ENCODE assay signal across 9 cellular contexts in genomic region chr10:48306870-48307531, GRCh38. TPM values are rescaled to one million over a fixed set of nuclear protein-coding genes. Genes with fewer than 3 reads are reported as not detected.
DNase-seq lines count a peak whose midpoint lies in the region; ATAC-seq lines count a peak whose summit lies in the region.
"Had no signal": no experiment of that assay in that cellular context is flagged by ENCODE, and none has a peak within 500 bp of the region (broad histone marks: within the 10 kb centered on the region; RNA-seq: fewer than 3 reads in every experiment).

No MANE protein-coding gene starts in this region.

- no peaks in the 10 kb centered on the region for H3K27me3 ChIP-seq in CD8-positive, alpha-beta memory T cell (ENCODE audit: insufficient read depth, low read length, poor library complexity, severe bottlenecking)
- H3K27me3 ChIP-seq in iPS DF 6.9 (ENCODE audit: control insufficient read depth, insufficient read depth, low read length) (no peaks in the 10 kb centered on the region), skeletal muscle satellite cell (ENCODE audit: control insufficient read depth, insufficient read depth, low read length) (peaks cover 20% of the 10 kb centered on the region)

- peak overlapping the region; percentile 64 for H3K27ac ChIP-seq in CD8-positive, alpha-beta memory T cell (ENCODE audit: low read depth, low read length)
- H3K27ac ChIP-seq in iPS DF 6.9 (ENCODE audit: low read length) = no peak overlapping the region

- in situ Hi-C loops in SK-MEL-5 (cut with HindIII; ENCODE audit: low pct_unique_long_range_greater_than_20kb, low sequenced_read_pairs) = no loop called here

- H3K4me1 Mint-ChIP-seq in CD8-positive, alpha-beta memory T cell = peaks cover 21 to 50% (median 37%) of the 10 kb centered on the region in 3 donors

- no peaks in the 10 kb centered on the region for H3K9me3 ChIP-seq in CD8-positive, alpha-beta memory T cell (ENCODE audit: low read length)
- no peaks in the 10 kb centered on the region for H3K9me3 ChIP-seq in iPS DF 6.9 (ENCODE audit: control insufficient read depth, insufficient read depth, low read length)
- H3K9me3 ChIP-seq in skeletal muscle satellite cell (replicated peaks; ENCODE audit: low read length) = no peaks in the 10 kb centered on the region

- H3K9ac ChIP-seq in skeletal muscle satellite cell (ENCODE audit: low read depth, low read length) = peak overlapping the region; percentile 90

- no peaks in the 10 kb centered on the region for H3K27me3 Mint-ChIP-seq in CD8-positive, alpha-beta memory T cell

- peak overlapping the region; percentile 88 for H3K4me2 ChIP-seq in skeletal muscle satellite cell (ENCODE audit: low read length)

- WGBS in iPS DF 6.9 (ENCODE audit: insufficient coverage, insufficient read length) = no CpG with 5 or more reads among the region's 66 CpGs

- DNase-seq in CD8-positive, alpha-beta memory T cell = peak; percentile 71 to 85 (median 80)
- DNase-seq in SK-MEL-5 (ENCODE audit: low read depth, low spot score) (peak; percentile 31), anterior cingulate cortex (lab: John Stamatoyannopoulos, UW) (peak in 43 of 58 donors; percentile 21 to 86 (median 70)), iPS DF 6.9 (ENCODE audit: low read depth, low spot score) (no peak), NCI-H510A (lab: John Stamatoyannopoulos, UW) (no peak)

- ATAC-seq in GM19372 (IDR thresholded peaks at IDR 0.05; ENCODE audit: low read depth, unreplicated experiment) (peak; percentile 36), HG03457 (IDR thresholded peaks at IDR 0.05; ENCODE audit: unreplicated experiment) (peak; percentile 25)

- peak overlapping the region; percentile 43 to 93 (median 86) for H3K27ac Mint-ChIP-seq in CD8-positive, alpha-beta memory T cell

- H3K36me3 Mint-ChIP-seq in CD8-positive, alpha-beta memory T cell = peaks cover 0 to 2% (median 0%) of the 10 kb centered on the region in 3 donors

- peak overlapping the region; percentile 77 to 91 (median 88) for H3K4me3 Mint-ChIP-seq in CD8-positive, alpha-beta memory T cell

- CTCF ChIA-PET in CD8-positive, alpha-beta memory T cell (lab: Charles Lee) = no interaction called here

- POLR2A ChIA-PET in CD8-positive, alpha-beta memory T cell (lab: Charles Lee) = no interaction called here

- H3K9me3 Mint-ChIP-seq in CD8-positive, alpha-beta memory T cell = no peaks in the 10 kb centered on the region

- peaks cover 25% of the 10 kb centered on the region for H3K4me1 ChIP-seq in CD8-positive, alpha-beta memory T cell (ENCODE audit: insufficient read depth, low read length)
- H3K4me1 ChIP-seq in iPS DF 6.9 (ENCODE audit: control insufficient read depth, insufficient read depth, low read length) (no peaks in the 10 kb centered on the region), skeletal muscle satellite cell (ENCODE audit: control insufficient read depth, insufficient read depth, low read length) (peaks cover 26% of the 10 kb centered on the region)

- H3K4me3 ChIP-seq in CD8-positive, alpha-beta memory T cell (ENCODE audit: low read length) = peak overlapping the region; percentile 83
- H3K4me3 ChIP-seq in iPS DF 6.9 (ENCODE audit: low read length) = peak overlapping the region; percentile 88
- peak overlapping the region; percentile 89 for H3K4me3 ChIP-seq in skeletal muscle satellite cell (ENCODE audit: low read length)

- H3K36me3 ChIP-seq in CD8-positive, alpha-beta memory T cell (ENCODE audit: insufficient read depth, low read length) = no peaks in the 10 kb centered on the region
- H3K36me3 ChIP-seq in iPS DF 6.9 (ENCODE audit: control insufficient read depth, insufficient read depth, low read length) (no peaks in the 10 kb centered on the region), skeletal muscle satellite cell (ENCODE audit: insufficient read depth, low read length) (no peaks in the 10 kb centered on the region)

RNA-seq across cellular contexts. Expression of gene MAPK8, which starts 0.5 kb away (rescaled TPM):
- 10 to 100 TPM; 38.8 to 43.5 TPM for total RNA-seq in CD8-positive, alpha-beta memory T cell
- polyA plus RNA-seq in CD8-positive, alpha-beta memory T cell = 20.5 TPM
- total RNA-seq in SK-MEL-5 (2014; rRNA removed; shearing (Covaris generic)) = 31.0 and 34.8 TPM in 2 replicates
- polyA plus RNA-seq in SK-MEL-5 (2015; cell fraction: cytosol; rRNA removed) = 20.7 and 22.4 TPM in 2 replicates
- 23.0 and 29.6 TPM in 2 replicates for polyA plus RNA-seq in SK-MEL-5 (2015; cell fraction: nucleus; rRNA removed)
- 24.6 and 30.6 TPM in 2 replicates for total RNA-seq in skeletal muscle satellite cell (2012; rRNA removed)

RNA-seq across cellular contexts. Expression of gene FRMPD2, which starts 32.5 kb away (rescaled TPM):
- total RNA-seq in CD8-positive, alpha-beta memory T cell = not detected
- not detected for polyA plus RNA-seq in CD8-positive, alpha-beta memory T cell
- not detected in 2 replicates for total RNA-seq in SK-MEL-5 (2014; rRNA removed; shearing (Covaris generic))
- polyA plus RNA-seq in SK-MEL-5 (2015; cell fraction: cytosol; rRNA removed) = not detected in 2 replicates
- polyA plus RNA-seq in SK-MEL-5 (2015; cell fraction: nucleus; rRNA removed) = not detected in 2 replicates
- not detected in 2 replicates for total RNA-seq in skeletal muscle satellite cell (2012; rRNA removed)
- total RNA-seq: glomerular endothelial cell had no signal

Comparison
In these comparisons a context has a peak if more than half of its experiments do, and no peak if none do; other contexts are left out.
1. DNase-seq: peak in CD8-positive, alpha-beta memory T cell (5 of 5), SK-MEL-5 (single experiment) and anterior cingulate cortex (43 of 58); none in iPS DF 6.9 (single experiment) and NCI-H510A (single experiment).
2. Peak in every context shown above with its lines, with median percentiles within 50 percentile points of each other: H3K4me3 ChIP-seq.